Comparison of ENCODE assay signal across 8 cellular contexts in the genomic region with DNA sequence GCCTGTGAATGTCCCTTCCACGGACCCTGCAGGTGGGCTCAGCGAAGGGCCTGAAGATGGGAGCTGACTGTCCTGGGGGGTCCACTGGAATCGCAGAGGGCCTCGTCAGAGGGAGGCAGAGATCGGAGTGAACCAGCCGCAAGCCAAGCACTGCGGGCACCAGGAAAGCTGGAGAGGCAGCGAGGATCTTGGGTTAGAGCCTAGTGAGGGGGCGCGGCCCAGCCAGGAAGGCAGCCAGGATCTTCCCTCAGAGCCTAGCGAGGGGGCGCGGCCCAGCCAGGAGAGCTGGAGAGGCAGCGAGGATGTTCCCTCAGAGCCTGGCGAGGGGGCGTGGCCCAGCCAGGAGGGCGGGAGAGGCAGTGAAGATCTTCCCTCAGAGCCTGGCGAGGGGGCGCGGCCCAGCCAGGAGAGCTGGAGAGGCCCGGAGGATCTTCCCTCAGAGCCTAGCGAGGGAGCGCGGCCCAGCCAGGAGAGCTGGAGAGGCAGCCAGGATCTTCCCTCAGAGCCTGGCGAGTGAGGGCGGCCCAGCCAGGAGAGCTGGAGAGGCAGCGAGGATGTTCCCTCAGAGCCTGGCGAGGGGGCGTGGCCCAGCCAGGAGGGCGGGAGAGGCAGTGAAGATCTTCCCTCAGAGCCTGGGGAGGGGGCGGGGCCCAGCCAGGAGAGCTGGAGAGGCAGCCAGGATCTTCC.
DNase-seq lines count a peak whose midpoint lies in the region; ATAC-seq and TF ChIP-seq lines count a peak whose summit lies in the region.
"Not testable (repeated sequence)": the region's sequence is repeated elsewhere in the genome, so short reads cannot be mapped to it uniquely, and the experiment has no call there.

No MANE protein-coding gene starts in this region.

- H3K4me1 Mint-ChIP-seq in stimulated activated effector memory CD8-positive, alpha-beta T cell treated with anti-CD3 and anti-CD28 coated beads, Interleukin-12 subunit alpha, Interleukin-12 subunit beta, amount 100 ng/mL, for 72 hours, result not testable (repeated sequence)

- ATAC-seq in heart right ventricle, result peak in 4 of 8 donors; percentile 44 to 60 (median 54)
- not testable (repeated sequence) for ATAC-seq in stimulated activated effector memory CD8-positive, alpha-beta T cell treated with anti-CD3 and anti-CD28 coated beads, Interleukin-12 subunit alpha, Interleukin-12 subunit beta, amount 100 ng/mL, for 72 hours

- H3K27ac ChIP-seq in C4-2B (peak overlapping the region; percentile 25), HEK293 (ENCODE audit: extremely low read depth, low read depth, low read length) (peak overlapping the region; percentile 49; the same call in 1 of the 2 replicates), VCaP (peak overlapping the region; percentile 69), heart right ventricle (peak overlapping the region in 2 of 10 donors; percentile 10 to 22), muscle layer of colon (ENCODE audit: low read depth, low read length) (peak overlapping the region; percentile 36)

- not testable (repeated sequence) for TF ChIP-seq CTCF in C4-2B (conservative IDR thresholded peaks at IDR 0.05); HEK293 (tag by site-specific recombination; IDR thresholded peaks at IDR 0.05); VCaP (conservative IDR thresholded peaks at IDR 0.05); cardiac fibroblast (IDR thresholded peaks at IDR 0.05; ENCODE audit: low read depth, low read length); heart right ventricle (IDR thresholded peaks at IDR 0.05)

- DNase-seq in NCI-H2196 treated with DMSO at 0.1 percent for 48 hours (lab: John Stamatoyannopoulos, UW; ENCODE audit: unreplicated experiment) (peak; percentile 69), cardiac fibroblast (ENCODE audit: low read depth in 2 of 2) (peak in 1 of 2 donors; percentile 78), heart right ventricle (peak in 1 of 2 donors; percentile 50)
- not testable (repeated sequence) for DNase-seq in stimulated activated effector memory CD8-positive, alpha-beta T cell treated with anti-CD3 and anti-CD28 coated beads, Interleukin-12 subunit alpha, Interleukin-12 subunit beta, amount 100 ng/mL, for 72 hours (ENCODE audit: low spot score in 2 of 2)

- H3K9me3 Mint-ChIP-seq in stimulated activated effector memory CD8-positive, alpha-beta T cell treated with anti-CD3 and anti-CD28 coated beads, Interleukin-12 subunit alpha, Interleukin-12 subunit beta, amount 100 ng/mL, for 72 hours, result not testable (repeated sequence)

- H3K27ac Mint-ChIP-seq in stimulated activated effector memory CD8-positive, alpha-beta T cell treated with anti-CD3 and anti-CD28 coated beads, Interleukin-12 subunit alpha, Interleukin-12 subunit beta, amount 100 ng/mL, for 72 hours, result not testable (repeated sequence)

- peak overlapping the region; percentile 43 for H3K9ac ChIP-seq in muscle layer of colon (ENCODE audit: low read length)

- H3K36me3 ChIP-seq in HEK293 (ENCODE audit: control insufficient read depth in 2 of 2, insufficient read depth in 1 of 2, low read length in 2 of 2); heart right ventricle; muscle layer of colon (ENCODE audit: insufficient read depth, low read length): not testable (repeated sequence)

- intact Hi-C loops in heart right ventricle (cut with DNase I), result not testable (repeated sequence)

- peaks cover 0 to 61% (median 8%) of the 10 kb centered on the region in 7 donors for H3K27me3 ChIP-seq in heart right ventricle
- not testable (repeated sequence) for H3K27me3 ChIP-seq in muscle layer of colon (ENCODE audit: control insufficient read depth in 1 of 2, insufficient read depth in 2 of 2, low read length in 2 of 2)

- not testable (repeated sequence) for H3K9me3 ChIP-seq in HEK293 (ENCODE audit: control insufficient read depth, insufficient read depth, low read depth, low read length); heart right ventricle; muscle layer of colon (ENCODE audit: low read length)

- not testable (repeated sequence) for H3K4me1 ChIP-seq in HEK293 (ENCODE audit: control insufficient read depth, insufficient read depth, low read length); muscle layer of colon (ENCODE audit: insufficient read depth, low read length)
- H3K4me1 ChIP-seq in heart right ventricle, result peaks cover 0 to 16% (median 13%) of the 10 kb centered on the region in 9 donors

- H3K36me3 Mint-ChIP-seq in stimulated activated effector memory CD8-positive, alpha-beta T cell treated with anti-CD3 and anti-CD28 coated beads, Interleukin-12 subunit alpha, Interleukin-12 subunit beta, amount 100 ng/mL, for 72 hours, result not testable (repeated sequence)

- WGBS in heart right ventricle, 2 donors, result 4 to 5% methylated on average over 31 of the region's 31 CpGs

- H3K4me3 Mint-ChIP-seq in stimulated activated effector memory CD8-positive, alpha-beta T cell treated with anti-CD3 and anti-CD28 coated beads, Interleukin-12 subunit alpha, Interleukin-12 subunit beta, amount 100 ng/mL, for 72 hours, result peak overlapping the region; percentile 59

- H3K4me3 ChIP-seq in HEK293 (ENCODE audit: low read depth, low read length) (peak overlapping the region; percentile 51), cardiac fibroblast (replicated peaks in 1 of 2; ENCODE audit: low read depth in 2 of 2, low read length in 2 of 2) (peak overlapping the region; percentile 53 to 54), heart right ventricle (peak overlapping the region; percentile 8 to 60 (median 52)), muscle layer of colon (ENCODE audit: low read depth in 1 of 2, low read length in 2 of 2) (peak overlapping the region in 1 of 2 donors; percentile 70)

- CTCF ChIA-PET in HEK293 (lab: Yijun Ruan, JAX), result interaction anchor here (0.6 to 1.5 kb wide), 9 partner anchors 9 to 504 kb away, joined by 3 to 13 read pairs (median 3); no protein-coding TSS in a partner anchor

- POLR2A ChIA-PET in HEK293 (lab: Yijun Ruan, JAX), result interaction anchor here (0.7 to 1.2 kb wide), 4 partner anchors 14 to 860 kb away, joined by 3 to 6 read pairs (median 4); a partner anchor contains a TSS

TF ChIP-seq in HEK293, 187 proteins besides CTCF, POLR2A, EP300 and RAD21:
- peak; percentile 62; the same call in 1 of the 2 replicates for TF ChIP-seq SP2 (tag by site-specific recombination; IDR thresholded peaks at IDR 0.05)
- peak; percentile 90 for TF ChIP-seq ZBTB17 (tag by site-specific recombination; IDR thresholded peaks at IDR 0.05)
- TF ChIP-seq, protein P1, sequence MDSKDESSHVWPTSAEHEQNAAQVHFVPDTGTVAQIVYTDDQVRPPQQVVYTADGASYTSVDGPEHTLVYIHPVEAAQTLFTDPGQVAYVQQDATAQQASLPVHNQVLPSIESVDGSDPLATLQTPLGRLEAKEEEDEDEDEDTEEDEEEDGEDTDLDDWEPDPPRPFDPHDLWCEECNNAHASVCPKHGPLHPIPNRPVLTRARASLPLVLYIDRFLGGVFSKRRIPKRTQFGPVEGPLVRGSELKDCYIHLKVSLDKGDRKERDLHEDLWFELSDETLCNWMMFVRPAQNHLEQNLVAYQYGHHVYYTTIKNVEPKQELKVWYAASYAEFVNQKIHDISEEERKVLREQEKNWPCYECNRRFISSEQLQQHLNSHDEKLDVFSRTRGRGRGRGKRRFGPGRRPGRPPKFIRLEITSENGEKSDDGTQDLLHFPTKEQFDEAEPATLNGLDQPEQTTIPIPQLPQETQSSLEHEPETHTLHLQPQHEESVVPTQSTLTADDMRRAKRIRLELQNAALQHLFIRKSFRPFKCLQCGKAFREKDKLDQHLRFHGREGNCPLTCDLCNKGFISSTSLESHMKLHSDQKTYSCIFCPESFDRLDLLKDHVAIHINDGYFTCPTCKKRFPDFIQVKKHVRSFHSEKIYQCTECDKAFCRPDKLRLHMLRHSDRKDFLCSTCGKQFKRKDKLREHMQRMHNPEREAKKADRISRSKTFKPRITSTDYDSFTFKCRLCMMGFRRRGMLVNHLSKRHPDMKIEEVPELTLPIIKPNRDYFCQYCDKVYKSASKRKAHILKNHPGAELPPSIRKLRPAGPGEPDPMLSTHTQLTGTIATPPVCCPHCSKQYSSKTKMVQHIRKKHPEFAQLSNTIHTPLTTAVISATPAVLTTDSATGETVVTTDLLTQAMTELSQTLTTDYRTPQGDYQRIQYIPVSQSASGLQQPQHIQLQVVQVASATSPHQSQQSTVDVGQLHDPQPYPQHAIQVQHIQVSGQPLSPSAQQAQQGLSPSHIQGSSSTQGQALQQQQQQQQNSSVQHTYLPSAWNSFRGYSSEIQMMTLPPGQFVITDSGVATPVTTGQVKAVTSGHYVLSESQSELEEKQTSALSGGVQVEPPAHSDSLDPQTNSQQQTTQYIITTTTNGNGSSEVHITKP (tag by site-specific recombination; IDR thresholded peaks at IDR 0.05), result 0 out of 2 replicates have a peak, but pooled peaks have one; percentile 14
- peak; percentile 21; the same call in 1 of the 2 replicates for TF ChIP-seq ZIC2 (tag by site-specific recombination; IDR thresholded peaks at IDR 0.05)
- TF ChIP-seq ZNF335 (tag by site-specific recombination; conservative IDR thresholded peaks at IDR 0.05), result peak; percentile 50; the same call in 1 of the 2 replicates
- TF ChIP-seq SP3 (tag by site-specific recombination; IDR thresholded peaks at IDR 0.05), result peak; percentile 58
- TF ChIP-seq ZNF341 (tag by site-specific recombination; IDR thresholded peaks at IDR 0.05; ENCODE audit: low read depth), result peak; percentile 90
TF ChIP-seq in HEK293: peak in this region for 7; not testable (repeated sequence) for 180.
